In the genomic region with DNA sequence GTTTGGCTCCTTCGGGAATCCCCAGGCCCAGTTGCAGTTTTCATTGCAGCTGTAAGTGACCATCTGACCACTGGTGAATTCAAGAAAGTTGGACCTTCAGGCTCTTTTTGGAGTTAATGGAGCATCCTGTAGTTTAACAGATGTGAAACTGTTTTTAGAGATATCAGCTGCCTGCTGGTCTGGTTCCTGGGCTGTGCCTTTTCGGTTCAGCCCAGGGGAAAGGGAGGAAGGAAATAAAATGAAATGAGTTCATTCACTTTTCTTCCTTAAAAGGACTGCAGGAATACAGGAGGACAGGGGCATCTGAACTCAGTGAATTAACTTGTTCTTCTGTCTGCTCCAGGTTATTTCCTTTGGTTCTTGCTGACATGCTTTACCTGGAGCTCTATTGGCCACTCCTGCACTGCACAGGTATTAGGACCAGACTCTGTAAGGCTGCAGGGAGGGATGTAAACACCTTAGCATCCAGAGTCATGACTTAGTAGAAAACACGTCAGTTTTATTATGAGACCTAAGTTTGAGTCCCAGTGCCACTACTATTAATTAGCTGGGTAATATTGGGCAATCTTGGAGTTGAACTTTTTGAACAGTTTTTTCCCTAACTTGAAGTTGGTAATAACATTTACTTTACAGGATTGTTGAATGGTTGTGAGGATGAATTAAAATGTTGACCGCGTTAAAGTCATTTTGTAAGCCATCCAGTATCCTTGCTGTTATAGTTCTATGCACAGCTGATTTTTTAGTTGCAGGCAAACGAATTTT, we compare ENCODE assay signal across 13 cellular contexts.
DNase-seq lines count a peak whose midpoint lies in the region; TF ChIP-seq lines count a peak whose summit lies in the region.
"Had no signal": no experiment of that assay in that cellular context is flagged by ENCODE, and none has a peak within 500 bp of the region (broad histone marks: within the 10 kb centered on the region; RNA-seq: fewer than 3 reads in every experiment).

No MANE protein-coding gene starts in this region.

- DNase-seq in KBM-7, result peak; percentile 47
- DNase-seq in mesendoderm, result no peak
- DNase-seq in stimulated activated CD8-positive, alpha-beta memory T cell treated with anti-CD3 and anti-CD28 coated beads, Interleukin-4, amount 100 ng/mL, for 48 hours, result no peak
- no peak for DNase-seq in NCI-H1105 (lab: John Stamatoyannopoulos, UW)
- no peak for DNase-seq in stimulated activated CD4-positive, alpha-beta T cell treated with anti-CD3 and anti-CD28 coated beads, Interleukin-4, amount 100 ng/mL, for 1 hour
- DNase-seq in immature natural killer cell, result no peak
- DNase-seq: adrenal gland; effector CD4-positive, alpha-beta T cell; lower lobe of right lung; stimulated activated naive B cell treated with anti-CD40 and anti-IgM and Interleukin-4, amounts not matched to agents 10 μg/mL and 1 μg/mL and 100 μg/mL, for 72 hours; WERI-Rb-1 had no signal

- no peak overlapping the region for H2BK5ac ChIP-seq in mesendoderm (ENCODE audit: low read length)

- H3K18ac ChIP-seq in mesendoderm (ENCODE audit: low read length), result peak overlapping the region; percentile 56

- H3K4ac ChIP-seq in mesendoderm (ENCODE audit: low read depth, low read length), result no peak overlapping the region

- peak overlapping the region; percentile 82 for H4K8ac ChIP-seq in mesendoderm (ENCODE audit: low read depth, low read length)

- H3K9me3 Mint-ChIP-seq in brain (no peaks in the 10 kb centered on the region), immature natural killer cell (no peaks in the 10 kb centered on the region)
- H3K9me3 Mint-ChIP-seq: stimulated activated naive B cell treated with anti-CD40 and anti-IgM and Interleukin-4, amounts not matched to agents 10 μg/mL and 1 μg/mL and 100 μg/mL, for 72 hours had no signal

- H3K4me1 ChIP-seq in BLaER1 treated with 17β-estradiol and CSF1 and Interleukin-3, amounts not matched to agents 10 nM and 100 nM, result peaks cover 77 to 96% (median 89%) of the 10 kb centered on the region in 10 experiments
- peaks cover 4% of the 10 kb centered on the region for H3K4me1 ChIP-seq in mesendoderm (ENCODE audit: control insufficient read depth, low read depth, low read length)

- no peaks in the 10 kb centered on the region for H3K27me3 ChIP-seq in BLaER1 treated with 17β-estradiol and CSF1 and Interleukin-3, amounts not matched to agents 10 nM and 100 nM
- H3K27me3 ChIP-seq in mesendoderm (ENCODE audit: insufficient read depth, low read length, poor library complexity), result no peaks in the 10 kb centered on the region
- H3K27me3 ChIP-seq: adrenal gland had no signal

- no peak overlapping the region for H2BK120ac ChIP-seq in mesendoderm (ENCODE audit: low read depth, low read length)

- no peak overlapping the region for H2BK15ac ChIP-seq in mesendoderm (replicated peaks; ENCODE audit: low read depth)

- H3K9ac ChIP-seq in BLaER1 treated with 17β-estradiol and CSF1 and Interleukin-3, amounts not matched to agents 10 nM and 100 nM, result peak overlapping the region; percentile 34 to 70 (median 53); a peak in 18 of 22 replicates
- H3K9ac ChIP-seq in mesendoderm (ENCODE audit: low read length), result no peak overlapping the region

- H3K23ac ChIP-seq in mesendoderm (ENCODE audit: low read length), result no peak overlapping the region

- H3K56ac ChIP-seq in mesendoderm (ENCODE audit: low read length), result no peak overlapping the region

- H3K36me3 Mint-ChIP-seq in brain, result peaks cover 17% of the 10 kb centered on the region
- H3K36me3 Mint-ChIP-seq in immature natural killer cell, result peaks cover 0 to 7% (median 0%) of the 10 kb centered on the region in 3 donors

- H3K27ac Mint-ChIP-seq in brain (peak overlapping the region in 3 of 5 experiments; percentile 32 to 55 (median 51)), immature natural killer cell (no peak overlapping the region)
- H3K27ac Mint-ChIP-seq: stimulated activated naive B cell treated with anti-CD40 and anti-IgM and Interleukin-4, amounts not matched to agents 10 μg/mL and 1 μg/mL and 100 μg/mL, for 72 hours had no signal

- peaks cover 6% of the 10 kb centered on the region for H3K27me3 Mint-ChIP-seq in brain
- H3K27me3 Mint-ChIP-seq in immature natural killer cell (ENCODE audit: low read depth in 3 of 3), result no peaks in the 10 kb centered on the region
- H3K27me3 Mint-ChIP-seq: stimulated activated naive B cell treated with anti-CD40 and anti-IgM and Interleukin-4, amounts not matched to agents 10 μg/mL and 1 μg/mL and 100 μg/mL, for 72 hours had no signal

- WGBS in mesendoderm (ENCODE audit: extremely low coverage, insufficient coverage, low lambda C conversion rate), result 100% methylated on average over 1 of the region's 6 CpGs

- H3K4me1 Mint-ChIP-seq in brain, result peaks cover 77% of the 10 kb centered on the region
- H3K4me1 Mint-ChIP-seq in immature natural killer cell, result peaks cover 23 to 31% of the 10 kb centered on the region in 2 donors

- peaks cover 8 to 42% (median 20%) of the 10 kb centered on the region in 11 experiments; a peak in 15 of 22 replicates for H3K36me3 ChIP-seq in BLaER1 treated with 17β-estradiol and CSF1 and Interleukin-3, amounts not matched to agents 10 nM and 100 nM
- no peaks in the 10 kb centered on the region for H3K36me3 ChIP-seq in mesendoderm (ENCODE audit: control insufficient read depth, insufficient read depth, low read length)
- H3K36me3 ChIP-seq: adrenal gland, lower lobe of right lung, WERI-Rb-1 had no signal

- in situ Hi-C loops in KBM-7 (cut with MboI; ENCODE audit: low pct_unique_long_range_greater_than_20kb, low sequenced_read_pairs), result no loop called here

- H3K79me1 ChIP-seq in mesendoderm (ENCODE audit: low read length), result peaks cover 2% of the 10 kb centered on the region

- H4K20me1 ChIP-seq in BLaER1 treated with 17β-estradiol and CSF1 and Interleukin-3, amounts not matched to agents 10 nM and 100 nM, result peaks cover 0 to 100% (median 41%) of the 10 kb centered on the region in 11 experiments; a peak in 15 of 22 replicates

- no peak overlapping the region for H3K4me3 Mint-ChIP-seq in brain
- no peak overlapping the region for H3K4me3 Mint-ChIP-seq in immature natural killer cell
- H3K4me3 Mint-ChIP-seq: stimulated activated naive B cell treated with anti-CD40 and anti-IgM and Interleukin-4, amounts not matched to agents 10 μg/mL and 1 μg/mL and 100 μg/mL, for 72 hours had no signal

- H3K79me2 ChIP-seq in mesendoderm (ENCODE audit: control insufficient read depth, insufficient read depth, low read length), result no peaks in the 10 kb centered on the region

- peak overlapping the region; percentile 67 to 90 (median 80) for H3K4me2 ChIP-seq in BLaER1 treated with 17β-estradiol and CSF1 and Interleukin-3, amounts not matched to agents 10 nM and 100 nM
- no peak overlapping the region for H3K4me2 ChIP-seq in mesendoderm (ENCODE audit: low read length)

- H3K4me3 ChIP-seq in BLaER1 treated with 17β-estradiol and CSF1 and Interleukin-3, amounts not matched to agents 10 nM and 100 nM, result peak overlapping the region in 6 of 10 experiments; percentile 3 to 42 (median 22); a peak in 7 of 20 replicates
- no peak overlapping the region for H3K4me3 ChIP-seq in mesendoderm (ENCODE audit: low read length)
- H3K4me3 ChIP-seq: adrenal gland, lower lobe of right lung had no signal

- no peaks in the 10 kb centered on the region; a peak in 1 of 22 replicates for H3K9me3 ChIP-seq in BLaER1 treated with 17β-estradiol and CSF1 and Interleukin-3, amounts not matched to agents 10 nM and 100 nM (replicated peaks in 1 of 11)
- H3K9me3 ChIP-seq: adrenal gland, lower lobe of right lung had no signal

- no peak for TF ChIP-seq CTCF in brain (conservative IDR thresholded peaks at IDR 0.05)

- H3K27ac ChIP-seq in BLaER1 treated with 17β-estradiol and CSF1 and Interleukin-3, amounts not matched to agents 10 nM and 100 nM, result peak overlapping the region in 10 of 11 experiments; percentile 11 to 86 (median 56); a peak in 19 of 22 replicates
- H3K27ac ChIP-seq in mesendoderm (ENCODE audit: low read depth, low read length), result no peak overlapping the region
- H3K27ac ChIP-seq: lower lobe of right lung, WERI-Rb-1 had no signal

- H2AK5ac ChIP-seq in mesendoderm (ENCODE audit: low read length), result no peak overlapping the region

- no peak overlapping the region for H4K5ac ChIP-seq in mesendoderm (ENCODE audit: low read length)

Comparison
In these comparisons a context has a peak if more than half of its experiments do, and no peak if none do; other contexts are left out.
1. H3K27ac Mint-ChIP-seq: peak in brain (3 of 5); none in immature natural killer cell (0 of 6).